16 cellular contexts compared by ENCODE assay signal in genomic region chr3:50250514-50250913, GRCh38. TPM values are rescaled to one million over a fixed set of nuclear protein-coding genes. Genes with fewer than 3 reads are reported as not detected.
DNase-seq lines count a peak whose midpoint lies in the region; ATAC-seq and TF ChIP-seq lines count a peak whose summit lies in the region.
"Had no signal": no experiment of that assay in that cellular context is flagged by ENCODE, and none has a peak within 500 bp of the region (broad histone marks: within the 10 kb centered on the region; RNA-seq: fewer than 3 reads in every experiment).

No MANE protein-coding gene starts in this region.

- peaks cover 44% of the 10 kb centered on the region for H3K4me1 Mint-ChIP-seq in nephron progenitor cell

- 89% methylated on average over 4 of the region's 4 CpGs for WGBS in right cardiac atrium

- H3K9me3 ChIP-seq in right cardiac atrium (ENCODE audit: control insufficient read depth, low read length) (no peaks in the 10 kb centered on the region), breast epithelium (no peaks in the 10 kb centered on the region), vagina (no peaks in the 10 kb centered on the region)

- H3K36me3 ChIP-seq in breast epithelium (no peaks in the 10 kb centered on the region), vagina (peaks cover 0 to 12% of the 10 kb centered on the region in 2 donors)

- TF ChIP-seq CTCF in breast epithelium (IDR thresholded peaks at IDR 0.05), result no peak
- no peak for TF ChIP-seq CTCF in nephron progenitor cell (IDR thresholded peaks at IDR 0.05)
- TF ChIP-seq CTCF in vagina (IDR thresholded peaks at IDR 0.05), result no peak

- no peaks in the 10 kb centered on the region for H3K27me3 Mint-ChIP-seq in nephron progenitor cell (ENCODE audit: low read depth, poor library complexity)

- DNase-seq in right cardiac atrium (peak in 1 of 3 donors; percentile 63), Right ventricle myocardium inferior (ENCODE audit: missing footprints) (no peak), breast epithelium (ENCODE audit: low spot score in 2 of 2) (no peak), nephron progenitor cell (no peak), vagina (ENCODE audit: extremely low spot score in 2 of 2) (no peak), globus pallidus (ENCODE audit: low spot score) (no peak)
- DNase-seq: DMS79 treated with DMSO at 0.1 percent for 48 hours, NCI-H1417, NCI-H446 treated with DMSO at 0.1 percent for 48 hours, OCI-M1 had no signal

- H3K4me3 ChIP-seq in right cardiac atrium (ENCODE audit: low read length) (no peak overlapping the region), breast epithelium (no peak overlapping the region), vagina (no peak overlapping the region)
- H3K4me3 ChIP-seq: K562 had no signal

- peak overlapping the region; percentile 48 for H3K27ac Mint-ChIP-seq in nephron progenitor cell
- H3K27ac Mint-ChIP-seq: T-helper 1 cell treated with Interleukin-12 subunit alpha and Interleukin-12 subunit beta and Interleukin-4 antibody, amounts not matched to agents 30 μg/mL and 1 μg/mL, for 36 hours had no signal

- H3K4me3 Mint-ChIP-seq in nephron progenitor cell, result no peak overlapping the region
- H3K4me3 Mint-ChIP-seq: T-helper 1 cell treated with Interleukin-12 subunit alpha and Interleukin-12 subunit beta and Interleukin-4 antibody, amounts not matched to agents 30 μg/mL and 1 μg/mL, for 36 hours had no signal

- H3K9me3 Mint-ChIP-seq in nephron progenitor cell, result no peaks in the 10 kb centered on the region
- H3K9me3 Mint-ChIP-seq: T-helper 1 cell treated with Interleukin-12 subunit alpha and Interleukin-12 subunit beta and Interleukin-4 antibody, amounts not matched to agents 30 μg/mL and 1 μg/mL, for 36 hours had no signal

- TF ChIP-seq POLR2A in breast epithelium (IDR thresholded peaks at IDR 0.05) (no peak), vagina (IDR thresholded peaks at IDR 0.05) (no peak)

- intact Hi-C loops in right cardiac atrium (cut with DNase I) (no loop called here), Right ventricle myocardium inferior (cut with DNase I) (no loop called here), breast epithelium (cut with DNase I; ENCODE audit: low total_unique reads) (no loop called here), vagina (cut with DNase I) (no loop called here)

- H3K27ac ChIP-seq in right cardiac atrium (ENCODE audit: low read length) (peak overlapping the region; percentile 22), breast epithelium (peak overlapping the region; percentile 92 to 98), vagina (peak overlapping the region; percentile 26)

- ATAC-seq in right cardiac atrium (no peak), Right ventricle myocardium inferior (no peak), GM21786 (IDR thresholded peaks at IDR 0.05; ENCODE audit: unreplicated experiment) (no peak), HG02981 (IDR thresholded peaks at IDR 0.05; ENCODE audit: unreplicated experiment) (no peak)
- ATAC-seq: K562 had no signal

- H3K27me3 ChIP-seq in right cardiac atrium (ENCODE audit: control insufficient read depth, insufficient read depth) (no peaks in the 10 kb centered on the region), breast epithelium (no peaks in the 10 kb centered on the region), vagina (no peaks in the 10 kb centered on the region)

- H3K4me1 ChIP-seq in right cardiac atrium (ENCODE audit: control insufficient read depth, insufficient read depth, low read length) (peaks cover 42% of the 10 kb centered on the region), breast epithelium (peaks cover 17 to 20% of the 10 kb centered on the region in 2 donors), vagina (peaks cover 93% of the 10 kb centered on the region)

- peaks cover 8% of the 10 kb centered on the region for H3K36me3 Mint-ChIP-seq in nephron progenitor cell (ENCODE audit: low read depth)

RNA-seq across cellular contexts. Expression of gene GNAI2, which starts 14.5 kb away (rescaled TPM):
- total RNA-seq in right cardiac atrium, result 100 to 1,000 TPM; 129 to 149 (median 148) TPM
- 122 TPM for polyA plus RNA-seq in right cardiac atrium
- 153 TPM for total RNA-seq in Right ventricle myocardium inferior
- 100 to 1,000 TPM in 2 of 3 donors, 10 to 100 TPM in 1; 95.3 to 232 (median 162) TPM for total RNA-seq in breast epithelium
- total RNA-seq in vagina, result 244 TPM

RNA-seq across cellular contexts. Expression of gene SEMA3B, which starts 18.4 kb away (rescaled TPM):
- total RNA-seq in right cardiac atrium, result 10 to 100 TPM; 19.2 to 33.9 (median 29.3) TPM
- polyA plus RNA-seq in right cardiac atrium, result 35.7 TPM
- total RNA-seq in Right ventricle myocardium inferior, result 19.8 TPM
- total RNA-seq in breast epithelium, result 10 to 100 TPM; 10.1 to 17.6 (median 11.1) TPM
- total RNA-seq in vagina, result 32.9 TPM

RNA-seq across cellular contexts. Expression of gene LSMEM2, which starts 28.4 kb away (rescaled TPM):
- total RNA-seq in right cardiac atrium (10 to 100 TPM in 2 of 4 donors, 1 to 10 TPM in 2; 1.4 to 15.7 (median 8.0) TPM), Right ventricle myocardium inferior (29.8 TPM), breast epithelium (not detected), vagina (not detected)
- polyA plus RNA-seq in right cardiac atrium, result 14.6 TPM
- total RNA-seq: esophagus mucosa, K562, mesenteric fat pad had no signal
- polyA plus RNA-seq: K562 had no signal

RNA-seq across cellular contexts. Expression of gene IFRD2, which starts 41.7 kb away (rescaled TPM):
- total RNA-seq in right cardiac atrium (10 to 100 TPM; 51.0 to 67.6 (median 56.9) TPM), Right ventricle myocardium inferior (69.4 TPM), breast epithelium (10 to 100 TPM; 50.4 to 82.3 (median 72.7) TPM), vagina (37.3 TPM)
- 50.9 TPM for polyA plus RNA-seq in right cardiac atrium

RNA-seq across cellular contexts. Expression of gene SLC38A3, which starts 45.4 kb away (rescaled TPM):
- total RNA-seq in right cardiac atrium (10 to 100 TPM in 1 of 4 donors, 1 to 10 TPM in 3; 5.0 to 10.4 (median 8.9) TPM), Right ventricle myocardium inferior (10.3 TPM), breast epithelium (1 to 10 TPM in 1 of 3 donors, under 1 TPM in 1, not detected in 1; 0.98 to 2.5 TPM), vagina (2.0 TPM)
- 5.4 TPM for polyA plus RNA-seq in right cardiac atrium

Comparison
In these comparisons a context has a peak if more than half of its experiments do, and no peak if none do; other contexts are left out.
1. H3K27ac ChIP-seq: peak in every context shown above with its lines; median percentile 95 in breast epithelium; 26 in vagina; 22 in right cardiac atrium.